ENCODE assay signal across 1 cellular context in genomic region chr17:47099987-47100711, GRCh38.
A peak's percentile ranks its signal among the peaks of the same experiment; 100 is the strongest.
TF ChIP-seq lines count a peak whose summit lies in the region.

No MANE protein-coding gene starts in this region.

TF ChIP-seq in K562, 482 proteins besides CTCF, POLR2A, EP300 and RAD21 (continued from another document and continues in another):
- TF ChIP-seq GTF3C2 (IDR thresholded peaks at IDR 0.05; ENCODE audit: borderline replicate concordance, extremely low read depth, insufficient read length) (no peak), SIX5 (IDR thresholded peaks at IDR 0.05; ENCODE audit: borderline replicate concordance in 1 of 2, insufficient read depth in 1 of 2, low read depth in 1 of 2, low read length in 2 of 2) (no peak), SP2 (IDR thresholded peaks at IDR 0.05; ENCODE audit: extremely low read depth, low read depth, low read length, poor library complexity, severe bottlenecking) (peak; percentile 71), CREB5 (CRISPR knock-in tag; IDR thresholded peaks at IDR 0.05) (no peak), GABPA (tag; conservative IDR thresholded peaks at IDR 0.05; ENCODE audit: low read depth) (peak; percentile 54; the same call in 1 of the 2 replicates), MXI1 (IDR thresholded peaks at IDR 0.05; ENCODE audit: low read depth, low read length) (no peak), ZNF316 (IDR thresholded peaks at IDR 0.05) (no peak), THAP12 (CRISPR knock-in tag; IDR thresholded peaks at IDR 0.05) (no peak), E2F6 (IDR thresholded peaks at IDR 0.05; ENCODE audit: borderline replicate concordance in 1 of 2, extremely low read depth in 1 of 2, insufficient read depth in 1 of 2, insufficient read length in 1 of 2, low read depth in 1 of 2, low read length in 1 of 2, poor library complexity in 1 of 2, severe bottlenecking in 1 of 2) (no peak), ZZZ3 (IDR thresholded peaks at IDR 0.05) (no peak), ATF4 (CRISPR knock-in tag; IDR thresholded peaks at IDR 0.05) (no peak), CBX5 (IDR thresholded peaks at IDR 0.05; ENCODE audit: borderline replicate concordance, low read depth) (no peak), TFAM (CRISPR knock-in tag; conservative IDR thresholded peaks at IDR 0.05) (no peak), ZNF449 (CRISPR knock-in tag; IDR thresholded peaks at IDR 0.05) (no peak), DLX4 (CRISPR knock-in tag; IDR thresholded peaks at IDR 0.05) (no peak), HLTF (IDR thresholded peaks at IDR 0.05) (no peak), STAT5A (IDR thresholded peaks at IDR 0.05; ENCODE audit: borderline replicate concordance, low read length) (no peak), PHF21A (IDR thresholded peaks at IDR 0.05; ENCODE audit: borderline replicate concordance, low read depth) (no peak), ZBTB9 (CRISPR knock-in tag; IDR thresholded peaks at IDR 0.05) (no peak), TFAP4 (CRISPR knock-in tag; IDR thresholded peaks at IDR 0.05; ENCODE audit: borderline replicate concordance) (peak; percentile 34; the same call in 1 of the 2 replicates), TCF7L2 (IDR thresholded peaks at IDR 0.05; ENCODE audit: low read depth, low read length) (no peak), CBFA2T3 (IDR thresholded peaks at IDR 0.05) (no peak), NR2F6 (CRISPR knock-in tag; IDR thresholded peaks at IDR 0.05) (no peak), BHLHE40 (IDR thresholded peaks at IDR 0.05; ENCODE audit: low read length) (no peak), CHD2 (IDR thresholded peaks at IDR 0.05; ENCODE audit: low read depth, low read length) (peak; percentile 79), SRSF1 (IDR thresholded peaks at IDR 0.05; ENCODE audit: low read depth, low read length) (no peak), MXD1 (CRISPR knock-in tag; IDR thresholded peaks at IDR 0.05; ENCODE audit: borderline replicate concordance, poor library complexity, severe bottlenecking) (no peak), NR0B1 (IDR thresholded peaks at IDR 0.05; ENCODE audit: partially characterized antibody) (no peak), ZNF384 (IDR thresholded peaks at IDR 0.05; ENCODE audit: low read depth, low read length) (no peak), TOE1 (IDR thresholded peaks at IDR 0.05; ENCODE audit: borderline replicate concordance) (no peak), TOE1 (CRISPR knock-in tag; IDR thresholded peaks at IDR 0.05; ENCODE audit: borderline replicate concordance, low read depth) (no peak), HMGXB4 (CRISPR knock-in tag; IDR thresholded peaks at IDR 0.05) (no peak), DEAF1 (CRISPR knock-in tag; IDR thresholded peaks at IDR 0.05) (no peak), ZNF174 (CRISPR knock-in tag; IDR thresholded peaks at IDR 0.05) (no peak), NEUROD1 (IDR thresholded peaks at IDR 0.05; ENCODE audit: borderline replicate concordance, low read depth, low read length, partially characterized antibody) (peak; percentile 84), GTF2F1 (IDR thresholded peaks at IDR 0.05; ENCODE audit: low read depth, low read length) (no peak), TBL1XR1 (IDR thresholded peaks at IDR 0.05; ENCODE audit: low read length in 2 of 2) (no peak), ZNF639 (CRISPR knock-in tag; conservative IDR thresholded peaks at IDR 0.05 in 1 of 2, IDR thresholded peaks at IDR 0.05 in 1 of 2) (no peak), ZNF263 (CRISPR knock-in tag; IDR thresholded peaks at IDR 0.05; ENCODE audit: borderline replicate concordance) (no peak), POLR2H (tag; IDR thresholded peaks at IDR 0.05; ENCODE audit: low read depth) (no peak), CSDE1 (IDR thresholded peaks at IDR 0.05) (no peak)
